Comparison of ENCODE assay signal across 1 cellular context in the genomic region with DNA sequence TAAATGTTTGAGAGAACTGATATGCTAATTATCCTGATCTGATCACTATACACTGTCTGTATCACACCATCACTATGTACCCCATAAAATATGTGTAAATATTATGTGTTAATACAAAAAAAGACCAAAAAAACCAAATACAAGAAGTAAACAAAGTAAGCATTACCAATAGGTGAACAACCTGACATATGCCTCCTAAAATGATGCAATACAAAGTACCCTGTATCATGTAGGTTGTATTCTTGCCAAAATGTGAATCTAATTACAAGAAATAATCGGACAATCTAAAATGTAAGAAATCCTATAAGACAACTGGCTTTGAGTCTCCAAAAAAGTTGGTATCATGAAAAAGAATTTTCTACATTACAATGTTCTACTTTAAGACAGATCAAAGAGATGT.
TF ChIP-seq lines count a peak whose summit lies in the region.

No MANE protein-coding gene starts in this region.

TF ChIP-seq in IMR-90, 13 proteins besides CTCF, POLR2A, EP300 and RAD21:
- TF ChIP-seq NFE2L2 (IDR thresholded peaks at IDR 0.05; ENCODE audit: low read depth, low read length): no peak
- peak; percentile 34 for TF ChIP-seq CEBPB (IDR thresholded peaks at IDR 0.05; ENCODE audit: low read depth, low read length)
